Comparison of ENCODE assay signal across 8 cellular contexts in genomic region chr10:97914837-97915211, GRCh38.
DNase-seq lines count a peak whose midpoint lies in the region; ATAC-seq and TF ChIP-seq lines count a peak whose summit lies in the region.

No MANE protein-coding gene starts in this region.

- H3K36me3 Mint-ChIP-seq in activated naive CD4-positive, alpha-beta T cell treated with anti-CD3 and anti-CD28 coated beads for 36 hours (ENCODE audit: low read depth): no peaks in the 10 kb centered on the region

- H3K4me1 ChIP-seq in SK-N-SH (ENCODE audit: control insufficient read depth in 1 of 2, insufficient read depth in 2 of 2, low read depth in 1 of 2, low read length in 1 of 2) (peaks cover 0 to 6% of the 10 kb centered on the region in 2 experiments; a peak in 1 of 4 replicates), upper lobe of left lung (peaks cover 0 to 35% (median 18%) of the 10 kb centered on the region in 4 donors)

- H3K9me2 ChIP-seq in SK-N-SH: no peaks in the 10 kb centered on the region

- no peaks in the 10 kb centered on the region for H4K20me1 ChIP-seq in SK-N-SH (ENCODE audit: insufficient read depth)

- POLR2A ChIA-PET in SK-N-SH (lab: Yijun Ruan, JAX): interaction anchor here (0.6 to 0.7 kb wide), 2 partner anchors 115 to 125 kb away, joined by 3 read pairs; no protein-coding TSS in a partner anchor

- H3K27me3 Mint-ChIP-seq in activated naive CD4-positive, alpha-beta T cell treated with anti-CD3 and anti-CD28 coated beads for 36 hours (ENCODE audit: low read depth): no peaks in the 10 kb centered on the region

- TF ChIP-seq CTCF in SK-N-SH (IDR thresholded peaks at IDR 0.05) (peak; percentile 93), upper lobe of left lung (IDR thresholded peaks at IDR 0.05) (peak; percentile 72 to 91 (median 82))

- H3K27ac ChIP-seq in SK-N-SH (ENCODE audit: low read depth in 2 of 2, low read length in 1 of 2) (no peak overlapping the region), upper lobe of left lung (no peak overlapping the region)

- H3F3A ChIP-seq in SK-N-SH (replicated peaks; ENCODE audit: insufficient read depth): no peaks in the 10 kb centered on the region

- no peaks in the 10 kb centered on the region for H3K9me3 Mint-ChIP-seq in activated naive CD4-positive, alpha-beta T cell treated with anti-CD3 and anti-CD28 coated beads for 36 hours

- ATAC-seq in GM19351 (IDR thresholded peaks at IDR 0.05; ENCODE audit: unreplicated experiment) (peak; percentile 84), upper lobe of left lung (ENCODE audit: low FRiP score in 2 of 2) (peak; percentile 74 to 82)

- H3K4me3 ChIP-seq in MG63 (no peak overlapping the region), SK-N-SH (ENCODE audit: low read depth in 2 of 2, low read length in 1 of 2) (peak overlapping the region in 1 of 2 experiments; percentile 50; a peak in 1 of 4 replicates), upper lobe of left lung (no peak overlapping the region)

- DNase-seq in Ammon's horn (ENCODE audit: low spot score) (peak; percentile 85), MG63 (peak; percentile 63), SK-N-SH (peak; percentile 92), glomerular visceral epithelial cell (ENCODE audit: extremely low spot score) (peak; percentile 73), pons (ENCODE audit: low spot score) (peak; percentile 76), upper lobe of left lung (peak; percentile 85 to 87)
- DNase-seq in activated naive CD4-positive, alpha-beta T cell treated with anti-CD3 and anti-CD28 coated beads for 36 hours: peak; percentile 87

- H3K27me3 ChIP-seq in MG63 (no peaks in the 10 kb centered on the region), SK-N-SH (ENCODE audit: insufficient read depth) (no peaks in the 10 kb centered on the region; the same call in none of the 2 replicates), upper lobe of left lung (no peaks in the 10 kb centered on the region)

- H3K27ac Mint-ChIP-seq in activated naive CD4-positive, alpha-beta T cell treated with anti-CD3 and anti-CD28 coated beads for 36 hours: no peak overlapping the region

- H3K9me3 ChIP-seq in MG63 (no peaks in the 10 kb centered on the region), SK-N-SH (no peaks in the 10 kb centered on the region), upper lobe of left lung (no peaks in the 10 kb centered on the region)

- H3K9ac ChIP-seq in SK-N-SH: no peak overlapping the region

- H2AFZ ChIP-seq in SK-N-SH (ENCODE audit: low read depth): no peak overlapping the region

- CTCF ChIA-PET in SK-N-SH (lab: Yijun Ruan, JAX): interaction anchor here (0.6 to 12.3 kb wide), 57 partner anchors 9 to 552 kb away, joined by 3 to 319 read pairs (median 4); partner anchors contain the start of genes CRTAC1, MARVELD1 and R3HCC1L
- CTCF ChIA-PET in activated naive CD4-positive, alpha-beta T cell treated with anti-CD3 and anti-CD28 coated beads for 36 hours (lab: Charles Lee): interaction anchor here (0.6 to 6.7 kb wide), 27 partner anchors 9 to 758 kb away, joined by 3 to 168 read pairs (median 4); no protein-coding TSS in a partner anchor

- no peak overlapping the region for H3K4me3 Mint-ChIP-seq in activated naive CD4-positive, alpha-beta T cell treated with anti-CD3 and anti-CD28 coated beads for 36 hours

- no peak for TF ChIP-seq POLR2A in upper lobe of left lung (IDR thresholded peaks at IDR 0.05)

- TF ChIP-seq RAD21 in SK-N-SH (IDR thresholded peaks at IDR 0.05; ENCODE audit: low read length): peak; percentile 93

- H3K36me3 ChIP-seq in MG63: no peaks in the 10 kb centered on the region
- H3K36me3 ChIP-seq in SK-N-SH (replicated peaks in 1 of 2; ENCODE audit: control insufficient read depth in 1 of 2, insufficient read depth in 2 of 2, low read length in 1 of 2): no peaks in the 10 kb centered on the region
- no peaks in the 10 kb centered on the region for H3K36me3 ChIP-seq in upper lobe of left lung

- TF ChIP-seq EP300 in SK-N-SH (IDR thresholded peaks at IDR 0.05; ENCODE audit: borderline replicate concordance in 1 of 2, low read depth in 1 of 2, low read length in 1 of 2) (no peak), upper lobe of left lung (IDR thresholded peaks at IDR 0.05) (no peak)

- peak overlapping the region; percentile 37; the same call in 1 of the 2 replicates for H3K4me2 ChIP-seq in SK-N-SH

- H3K4me1 Mint-ChIP-seq in activated naive CD4-positive, alpha-beta T cell treated with anti-CD3 and anti-CD28 coated beads for 36 hours (ENCODE audit: low read depth): peaks cover 3% of the 10 kb centered on the region

- no peaks in the 10 kb centered on the region for H3K79me2 ChIP-seq in SK-N-SH (ENCODE audit: insufficient read depth)

- 6% methylated on average over 6 of the region's 11 CpGs for WGBS in SK-N-SH (ENCODE audit: low lambda C conversion rate)
- 2 to 7% methylated on average over 9 to 11 of the region's 11 CpGs for WGBS in upper lobe of left lung, 2 donors

- intact Hi-C loops in activated naive CD4-positive, alpha-beta T cell treated with anti-CD3 and anti-CD28 coated beads for 36 hours (cut with micrococcal nuclease): loop anchor here (1.0 to 10.0 kb wide), 5 partner anchors 113 to 750 kb away; no protein-coding TSS in a partner anchor

TF ChIP-seq in SK-N-SH, 30 proteins besides CTCF, POLR2A, EP300 and RAD21:
- TF ChIP-seq FOXM1 (IDR thresholded peaks at IDR 0.05; ENCODE audit: low read depth) (no peak), SIN3A (IDR thresholded peaks at IDR 0.05; ENCODE audit: borderline replicate concordance, low read depth, low read length) (no peak), POLR2AphosphoS5 (IDR thresholded peaks at IDR 0.05; ENCODE audit: low read depth, low read length) (no peak), ZBTB33 (IDR thresholded peaks at IDR 0.05; ENCODE audit: borderline replicate concordance, low read depth) (no peak), FOSL2 (IDR thresholded peaks at IDR 0.05; ENCODE audit: borderline replicate concordance, low read depth) (no peak), FOXJ3 (CRISPR knock-in tag; IDR thresholded peaks at IDR 0.05) (no peak), CHD2 (IDR thresholded peaks at IDR 0.05; ENCODE audit: low read length, partially characterized antibody) (peak; percentile 81), GABPA (IDR thresholded peaks at IDR 0.05; ENCODE audit: low read depth) (no peak), RCOR1 (IDR thresholded peaks at IDR 0.05; ENCODE audit: low read length) (peak; percentile 23; the same call in 1 of the 2 replicates), SMC3 (IDR thresholded peaks at IDR 0.05; ENCODE audit: low read depth, low read length) (peak; percentile 85), USF1 (IDR thresholded peaks at IDR 0.05; ENCODE audit: borderline replicate concordance, low read depth) (no peak), TAF1 (IDR thresholded peaks at IDR 0.05; ENCODE audit: borderline replicate concordance, low read depth, low read length) (no peak), NFIC (IDR thresholded peaks at IDR 0.05; ENCODE audit: borderline replicate concordance) (no peak), RXRA (IDR thresholded peaks at IDR 0.05; ENCODE audit: borderline replicate concordance, low read depth) (no peak), RFX5 (IDR thresholded peaks at IDR 0.05; ENCODE audit: low read length) (no peak), IRF3 (IDR thresholded peaks at IDR 0.05; ENCODE audit: low read depth, low read length) (no peak), GATA2 (CRISPR knock-in tag; IDR thresholded peaks at IDR 0.05) (no peak), JUND (IDR thresholded peaks at IDR 0.05) (no peak), USF2 (IDR thresholded peaks at IDR 0.05; ENCODE audit: borderline replicate concordance, low read depth, low read length) (no peak), YY1 (IDR thresholded peaks at IDR 0.05; ENCODE audit: low read depth) (no peak), EZH2phosphoT487 (IDR thresholded peaks at IDR 0.05; ENCODE audit: borderline replicate concordance, low read depth) (no peak)
